In genomic region chr4:175427751-175428150, GRCh38 we compare ENCODE assay signal across 19 cellular contexts.
"Had no signal": no experiment of that assay in that cellular context is flagged by ENCODE, and none has a peak within 500 bp of the region (broad histone marks: within the 10 kb centered on the region; RNA-seq: fewer than 3 reads in every experiment).

No MANE protein-coding gene starts in this region.

- H3K4me3 ChIP-seq: gastrocnemius medialis, mucosa of descending colon, pancreas, right lobe of liver, tibial nerve had no signal

- H3K9me3 ChIP-seq: gastrocnemius medialis, pancreas, right lobe of liver, tibial nerve had no signal

- H3K27ac ChIP-seq: dorsolateral prefrontal cortex, gastrocnemius medialis, pancreas, right lobe of liver, tibial nerve had no signal

- H3K36me3 ChIP-seq: gastrocnemius medialis, pancreas, right lobe of liver, tibial nerve had no signal

- H3K4me1 ChIP-seq: gastrocnemius medialis, pancreas, right lobe of liver, tibial nerve had no signal

- H3K27me3 ChIP-seq: gastrocnemius medialis, pancreas, right lobe of liver, tibial nerve had no signal

- ATAC-seq: esophagus mucosa, gastrocnemius medialis, left lobe of liver, mucosa of descending colon, natural killer cell, pancreas had no signal

- DNase-seq: caudate nucleus; cortex of kidney; dorsolateral prefrontal cortex; effector CD8-positive, alpha-beta T cell; gastrocnemius medialis; glutamatergic neuron; islet precursor cell; mammary epithelial cell; mucosa of descending colon; natural killer cell; right lobe of liver; stimulated activated CD4-positive, alpha-beta T cell treated with anti-CD3 and anti-CD28 coated beads, Interleukin-15, amount 100 ng/mL, for 24 hours; stimulated activated CD4-positive, alpha-beta T cell treated with anti-CD3 and anti-CD28 coated beads, Interleukin-1b, Interleukin-23, amount 100 ng/mL, for 48 hours; stimulated activated CD4-positive, alpha-beta T cell treated with anti-CD3 and anti-CD28 coated beads, Interleukin-4, amount 100 ng/mL, for 24 hours; stimulated activated naive B cell treated with anti-CD40 and anti-IgM and Interleukin-4, amounts not matched to agents 10 μg/mL and 1 μg/mL and 100 μg/mL, for 72 hours had no signal
